2 cellular contexts compared by ENCODE assay signal in the genomic region with DNA sequence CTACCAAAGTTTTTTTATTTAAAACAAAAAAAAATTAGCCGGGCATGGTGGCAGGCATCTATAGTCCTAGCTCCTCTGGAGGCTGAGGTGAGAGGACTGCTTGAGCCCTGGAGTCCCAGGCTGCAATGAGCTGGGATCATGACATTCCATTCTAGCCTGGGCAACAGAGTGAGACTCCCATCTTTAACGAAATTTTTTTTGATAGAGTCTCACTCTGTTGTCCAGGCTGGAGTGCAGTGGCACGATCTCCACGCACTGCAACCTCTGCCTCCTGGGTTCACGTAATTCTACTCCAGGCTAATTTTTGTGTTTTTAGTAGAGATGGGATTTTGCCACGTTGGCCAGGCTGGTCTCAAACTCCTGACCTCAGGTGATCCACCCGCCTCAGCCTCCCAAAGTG. TPM values are rescaled to one million over a fixed set of nuclear protein-coding genes. Genes with fewer than 3 reads are reported as not detected.
"Had no signal": no experiment of that assay in that cellular context is flagged by ENCODE, and none has a peak within 500 bp of the region (broad histone marks: within the 10 kb centered on the region; RNA-seq: fewer than 3 reads in every experiment).

No MANE protein-coding gene starts in this region.

RNA-seq across cellular contexts. Expression of a gene that starts 1.8 kb away (rescaled TPM):
- total RNA-seq: HT-29 had no signal

RNA-seq across cellular contexts. Expression of a gene that starts 57.9 kb away (rescaled TPM):
- total RNA-seq: HT-29, IMR-90 had no signal
- polyA plus RNA-seq: IMR-90 had no signal
